29 cellular contexts compared by ENCODE assay signal in genomic region chr11:126090452-126090851, GRCh38. TPM values are rescaled to one million over a fixed set of nuclear protein-coding genes. Genes with fewer than 3 reads are reported as not detected.
DNase-seq lines count a peak whose midpoint lies in the region; ATAC-seq, FAIRE-seq and TF ChIP-seq lines count a peak whose summit lies in the region.
"Had no signal": no experiment of that assay in that cellular context is flagged by ENCODE, and none has a peak within 500 bp of the region (broad histone marks: within the 10 kb centered on the region; RNA-seq: fewer than 3 reads in every experiment).

No MANE protein-coding gene starts in this region.

- WGBS in K562 (ENCODE audit: insufficient coverage, low coverage, missing lambda C conversion rate) = 14% methylated on average over 5 of the region's 5 CpGs

- peaks cover 0 to 2% of the 10 kb centered on the region in 2 experiments; a peak in 2 of 5 replicates for H3K4me1 ChIP-seq in K562 (replicated peaks in 1 of 2; ENCODE audit: control insufficient read depth in 2 of 2, insufficient read depth in 2 of 2, low read length in 2 of 2)
- H3K4me1 ChIP-seq: gastroesophageal sphincter, SJSA1, tibial artery had no signal

- TF ChIP-seq POLR2A in K562 (conservative IDR thresholded peaks at IDR 0.05) = no peak

- no peak for FAIRE-seq in K562 (lab: Jason Lieb, UNC)
- FAIRE-seq: small intestine, TTC549 had no signal

- TF ChIP-seq RAD21 in K562 (CRISPR knock-in tag; conservative IDR thresholded peaks at IDR 0.05 in 1 of 2, IDR thresholded peaks at IDR 0.05 in 1 of 2) = no peak

- H3K4me2 ChIP-seq in K562 (ENCODE audit: insufficient read depth, low read length) = no peak overlapping the region
- H3K4me2 ChIP-seq: hepatocyte had no signal

- no peaks in the 10 kb centered on the region for H3K9me1 ChIP-seq in K562 (ENCODE audit: control insufficient read depth, insufficient read depth, low read length)

- peak; percentile 86 for DNase-seq in DMS53 (lab: John Stamatoyannopoulos, UW)
- peak; percentile 93 for DNase-seq in NCI-H1105 (lab: John Stamatoyannopoulos, UW)
- peak; percentile 45 for DNase-seq in NCI-H510A (lab: John Stamatoyannopoulos, UW)
- DNase-seq in K562 (ENCODE audit: extremely low read depth in 1 of 4, low spot score in 3 of 4) = no peak
- DNase-seq in nucleus accumbens (lab: John Stamatoyannopoulos, UW) = no peak
- DNase-seq in effector CD4-positive, alpha-beta T cell = no peak
- no peak for DNase-seq in Right ventricle myocardium superior
- DNase-seq: activated CD4-positive, alpha-beta memory T cell treated with anti-CD3 and anti-CD28 coated beads, Interleukin-2, amount 10 ng/mL, durations not matched to agents 7 days and 5 days; aorta; CD8-positive, alpha-beta T cell; central memory CD4-positive, alpha-beta T cell; GF-D8; H9; left cardiac atrium; NCI-H1048; NCI-H2227 treated with DMSO at 0.1 percent for 48 hours; nephron progenitor cell; ovary; retina; small intestine; stimulated activated CD4-positive, alpha-beta T cell treated with anti-CD3 and anti-CD28 coated beads, Interleukin-1b, Interleukin-23, amount 100 ng/mL, for 48 hours; stomach; tibial artery had no signal

- H3K9me3 ChIP-seq in K562 (replicated peaks; ENCODE audit: control insufficient read depth, insufficient read depth, low read depth, low read length) = no peaks in the 10 kb centered on the region
- H3K9me3 ChIP-seq: gastroesophageal sphincter, ovary, SJSA1, stomach, tibial artery had no signal

- no peak for TF ChIP-seq EP300 in K562 (IDR thresholded peaks at IDR 0.05; ENCODE audit: low read length)

- H3K27ac ChIP-seq in K562 (ENCODE audit: extremely low read depth, low read depth, low read length) = no peak overlapping the region
- H3K27ac ChIP-seq: gastroesophageal sphincter, hepatocyte, ovary, SJSA1, stomach, tibial artery had no signal

- no peak overlapping the region for H3K9ac ChIP-seq in K562 (ENCODE audit: insufficient read depth in 1 of 2, low read depth in 2 of 2, low read length in 2 of 2)

- no peaks in the 10 kb centered on the region; the same call in 1 of the 2 replicates for H4K20me1 ChIP-seq in K562 (replicated peaks; ENCODE audit: control insufficient read depth, insufficient read depth, low read length)

- no peak overlapping the region for H3K4me3 ChIP-seq in K562
- H3K4me3 ChIP-seq: gastroesophageal sphincter, hepatocyte, ovary, SJSA1, stomach, tibial artery had no signal

- no TSS peak for BruUV-seq in K562 (replicated peaks; lab: Mats Ljungman, UMichigan)

- peaks cover 11 to 32% of the 10 kb centered on the region in 2 experiments for H3K27me3 ChIP-seq in K562 (ENCODE audit: control insufficient read depth in 2 of 2, insufficient read depth in 2 of 2, low read length in 2 of 2)
- H3K27me3 ChIP-seq: gastroesophageal sphincter, hepatocyte, ovary, stomach, tibial artery had no signal

- H3K79me2 ChIP-seq in K562 (ENCODE audit: control insufficient read depth, insufficient read depth, low read length) = no peaks in the 10 kb centered on the region
- H3K79me2 ChIP-seq: hepatocyte had no signal

- ATAC-seq in K562 = peak; percentile 38; the same call in 2 of the 3 replicates
- no peak for ATAC-seq in Right ventricle myocardium superior (ENCODE audit: poor library complexity)
- ATAC-seq: activated CD4-positive, CD25-positive, alpha-beta regulatory T cell treated with anti-CD3 and anti-CD28 coated beads, Interleukin-2, amount 50 U/mL, for 24 hours; CD8-positive, alpha-beta T cell; gastroesophageal sphincter; left cardiac atrium had no signal

- POLR2A ChIA-PET in K562 (lab: Yijun Ruan, JAX) = interaction anchor here (0.6 to 1.4 kb wide), 3 partner anchors 12 to 37 kb away, joined by 3 to 4 read pairs (median 3); no protein-coding TSS in a partner anchor

- in situ Hi-C loops in K562 (cut with MboI) = no loop called here

- no peak for TF ChIP-seq CTCF in K562 (IDR thresholded peaks at IDR 0.05 in 2 of 3, conservative IDR thresholded peaks at IDR 0.05 in 1 of 3; ENCODE audit: insufficient read depth in 2 of 3, low read depth in 1 of 3, low read length in 3 of 3)

- intact Hi-C loops in K562 (cut with micrococcal nuclease) (no loop called here), Right ventricle myocardium superior (cut with DNase I) (no loop called here)

- H2AFZ ChIP-seq in K562 (ENCODE audit: low read depth, low read length) = no peak overlapping the region
- H2AFZ ChIP-seq: hepatocyte had no signal

- no peaks in the 10 kb centered on the region for H3K36me3 ChIP-seq in K562 (ENCODE audit: control insufficient read depth, insufficient read depth, low read length)
- H3K36me3 ChIP-seq: gastroesophageal sphincter, ovary, SJSA1, stomach, tibial artery had no signal

- CTCF ChIA-PET in K562 (lab: Yijun Ruan, JAX; ENCODE audit: low intra/inter-chr PET ratio) = no interaction called here

TF ChIP-seq in K562, 482 proteins besides CTCF, POLR2A, EP300 and RAD21:
- TF ChIP-seq ZC3H11A (IDR thresholded peaks at IDR 0.05; ENCODE audit: low read depth, low read length) (no peak), ZNF41 (CRISPR knock-in tag; conservative IDR thresholded peaks at IDR 0.05) (no peak), LEF1 (IDR thresholded peaks at IDR 0.05) (no peak), RBM14 (IDR thresholded peaks at IDR 0.05; ENCODE audit: borderline replicate concordance, insufficient read depth, low read depth, low read length) (no peak), ATF2 (CRISPR knock-in tag; IDR thresholded peaks at IDR 0.05) (no peak), HIVEP1 (CRISPR knock-in tag; IDR thresholded peaks at IDR 0.05) (no peak), FOXA3 (CRISPR knock-in tag; conservative IDR thresholded peaks at IDR 0.05 in 1 of 2, IDR thresholded peaks at IDR 0.05 in 1 of 2) (no peak)

RNA-seq across cellular contexts. Expression of gene CDON, which starts 27.8 kb away (rescaled TPM):
- 0.76 and 1.2 TPM in 2 replicates for total RNA-seq in K562 (2011; cell fraction: chromatin; rRNA removed; ENCODE audit: low replicate concordance)
- total RNA-seq in K562 (2011; cell fraction: nucleolus; rRNA removed) = 1.2 and 2.0 TPM in 2 replicates
- total RNA-seq in K562 (2011; cell fraction: nucleoplasm; rRNA removed) = 0.88 and 1.1 TPM in 2 replicates
- 0.20 and 0.27 TPM in 2 replicates for total RNA-seq in K562 (2014; rRNA removed)
- total RNA-seq in K562 (2014; rRNA removed; fragmentation: Illumina TruSeq; extraction: Trizol) = 0.35 and 0.44 TPM in 2 replicates
- 0.40 and 0.45 TPM in 2 replicates for total RNA-seq in K562 (2015; rRNA removed; fragmentation: Illumina TruSeq; extraction: Trizol)
- 0.45 and 0.58 TPM in 2 replicates for total RNA-seq in K562 (2021)
- 0.55 and 0.64 TPM in 2 replicates for polyA plus RNA-seq in K562 (2011; rRNA removed)
- 0.28 and 0.56 TPM in 2 replicates for polyA plus RNA-seq in K562 (2011; cell fraction: cytosol; rRNA removed)
- polyA plus RNA-seq in K562 (2011; cell fraction: nucleus; rRNA removed) = 0.18 and 0.33 TPM in 2 replicates
- 0.37 and 0.42 TPM in 2 replicates for polyA plus RNA-seq in K562 (2012)
- 0.48 and 0.58 TPM in 2 replicates for polyA plus RNA-seq in K562 (2014; fragmentation: Illumina TruSeq; extraction: Trizol)
- under 1 TPM; 0.08 to 0.14 TPM for polyA plus RNA-seq in K562 (2014; fragmentation: Nextera tagmentation; extraction: Ambion mirVana)
- 0.29 and 0.45 TPM in 2 replicates for polyA plus RNA-seq in K562 (2014; rRNA removed)
- polyA minus RNA-seq in K562 (2011; rRNA and poly(A)+ RNA removed) = 0.60 and 0.70 TPM in 2 replicates
- polyA minus RNA-seq in K562 (2011; cell fraction: cytosol; rRNA and poly(A)+ RNA removed) = 0.46 and 1.3 TPM in 2 replicates
- polyA minus RNA-seq in K562 (2011; cell fraction: nucleus; rRNA and poly(A)+ RNA removed) = 0.40 and 0.44 TPM in 2 replicates
- 12.3 TPM for total RNA-seq in Right ventricle myocardium superior
- total RNA-seq: B cell had no signal

Comparison
In these comparisons a context has a peak if more than half of its experiments do, and no peak if none do; other contexts are left out.
1. DNase-seq: peak in DMS53 (single experiment), NCI-H1105 (single experiment) and NCI-H510A (single experiment); none in K562 (0 of 4), nucleus accumbens (0 of 56), effector CD4-positive, alpha-beta T cell (single experiment) and Right ventricle myocardium superior (single experiment).